ENCODE assay signal across 17 cellular contexts in the genomic region with DNA sequence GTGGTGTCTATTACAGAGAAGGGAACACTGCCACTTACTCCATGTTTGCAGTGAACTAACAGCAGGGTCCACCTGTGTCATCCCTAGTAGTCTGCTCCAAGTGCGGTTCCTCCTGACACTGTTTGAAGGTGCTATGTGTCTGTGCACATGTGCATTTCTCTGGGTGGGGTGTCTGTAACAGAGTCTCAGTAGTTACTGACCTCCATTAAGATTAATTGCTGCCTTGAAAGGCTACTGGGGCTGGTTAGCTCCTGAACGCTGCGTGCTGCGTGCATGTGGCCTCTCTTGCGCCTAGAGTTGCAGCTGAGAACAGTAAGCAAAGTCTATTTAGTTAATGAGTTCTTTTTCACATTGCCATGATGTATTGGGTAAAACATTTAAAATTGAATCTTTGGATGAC. TPM values are rescaled to one million over a fixed set of nuclear protein-coding genes. Genes with fewer than 3 reads are reported as not detected.
DNase-seq lines count a peak whose midpoint lies in the region; ATAC-seq and TF ChIP-seq lines count a peak whose summit lies in the region.
"Had no signal": no experiment of that assay in that cellular context is flagged by ENCODE, and none has a peak within 500 bp of the region (broad histone marks: within the 10 kb centered on the region; RNA-seq: fewer than 3 reads in every experiment).

No MANE protein-coding gene starts in this region.

- no peak for ATAC-seq in GM19023 (IDR thresholded peaks at IDR 0.05; ENCODE audit: unreplicated experiment)

- TF ChIP-seq CTCF in HEK293 (tag by site-specific recombination; IDR thresholded peaks at IDR 0.05) (no peak), Loucy (conservative IDR thresholded peaks at IDR 0.05; ENCODE audit: low read length) (no peak), esophagus muscularis mucosa (IDR thresholded peaks at IDR 0.05) (no peak)

- WGBS in esophagus muscularis mucosa = 89% methylated on average over 5 of the region's 5 CpGs

- POLR2A ChIA-PET in HEK293 (lab: Yijun Ruan, JAX) = no interaction called here

- no peaks in the 10 kb centered on the region for H3K9me2 ChIP-seq in Loucy (replicated peaks; ENCODE audit: low read depth, low read length)

- H4K20me1 ChIP-seq in Loucy (ENCODE audit: insufficient read depth, low read length, poor library complexity, severe bottlenecking) = peaks cover 11% of the 10 kb centered on the region

- H3K4me2 ChIP-seq in Loucy (ENCODE audit: low read depth, low read length, poor library complexity, severe bottlenecking) = peak overlapping the region; percentile 45
- H3K4me2 ChIP-seq: BLaER1 had no signal

- H3F3A ChIP-seq in Loucy (ENCODE audit: low read depth) = no peaks in the 10 kb centered on the region

- no peak overlapping the region for H2AFZ ChIP-seq in Loucy (ENCODE audit: low read length)

- H3K9me3 ChIP-seq in HEK293 (ENCODE audit: control insufficient read depth, insufficient read depth, low read depth, low read length) = no peaks in the 10 kb centered on the region
- H3K9me3 ChIP-seq in Loucy (ENCODE audit: insufficient read depth, low read depth, low read length) = no peaks in the 10 kb centered on the region
- no peaks in the 10 kb centered on the region for H3K9me3 ChIP-seq in esophagus muscularis mucosa
- H3K9me3 ChIP-seq: BE2C, Caco-2 had no signal

- no peak for TF ChIP-seq POLR2A in esophagus muscularis mucosa (IDR thresholded peaks at IDR 0.05; ENCODE audit: low read depth)

- peaks cover 84% of the 10 kb centered on the region for H3K79me2 ChIP-seq in Loucy (ENCODE audit: insufficient read depth, low read length)

- no peaks in the 10 kb centered on the region for H3K27me3 ChIP-seq in Loucy (ENCODE audit: insufficient read depth, low read length, poor library complexity, severe bottlenecking)
- no peaks in the 10 kb centered on the region for H3K27me3 ChIP-seq in esophagus muscularis mucosa
- H3K27me3 ChIP-seq in H7 (ENCODE audit: control insufficient read depth, insufficient read depth, low read length) = no peaks in the 10 kb centered on the region
- H3K27me3 ChIP-seq: BE2C, BLaER1 had no signal

- DNase-seq in esophagus muscularis mucosa (ENCODE audit: extremely low spot score) (peak; percentile 66), kidney glomerular epithelial cell (lab: John Stamatoyannopoulos, UW) (no peak), H7 (no peak)
- DNase-seq: 8988T; ACHN; BE2C; C1 segment of cervical spinal cord; Caco-2; Calu3; CD4-positive, alpha-beta memory T cell; CD4-positive, CD25-positive, alpha-beta regulatory T cell; DMS79 treated with DMSO at 0.1 percent for 48 hours; GF-D8 had no signal

- no peak overlapping the region for H3K27ac ChIP-seq in HEK293 (ENCODE audit: extremely low read depth, low read depth, low read length)
- H3K27ac ChIP-seq in esophagus muscularis mucosa (replicated peaks in 1 of 4) = no peak overlapping the region
- H3K27ac ChIP-seq: BLaER1 had no signal

- CTCF ChIA-PET in HEK293 (lab: Yijun Ruan, JAX) = no interaction called here

- H3K36me3 ChIP-seq in HEK293 (ENCODE audit: control insufficient read depth in 2 of 2, insufficient read depth in 1 of 2, low read length in 2 of 2) = peaks cover 41 to 63% of the 10 kb centered on the region in 2 experiments
- peaks cover 32% of the 10 kb centered on the region; the same call in 1 of the 2 replicates for H3K36me3 ChIP-seq in Loucy (ENCODE audit: insufficient read depth, low read length)
- peaks cover 4 to 72% (median 59%) of the 10 kb centered on the region in 4 donors for H3K36me3 ChIP-seq in esophagus muscularis mucosa
- peaks cover 13% of the 10 kb centered on the region for H3K36me3 ChIP-seq in H7 (replicated peaks; ENCODE audit: control insufficient read depth, insufficient read depth, low read length)
- H3K36me3 ChIP-seq: BE2C had no signal

- H3K4me1 ChIP-seq in HEK293 (ENCODE audit: control insufficient read depth, insufficient read depth, low read length) (no peaks in the 10 kb centered on the region), Loucy (ENCODE audit: insufficient read depth, low read length, poor library complexity, severe bottlenecking) (peaks cover 38% of the 10 kb centered on the region), esophagus muscularis mucosa (peaks cover 0 to 10% (median 0%) of the 10 kb centered on the region in 4 donors)
- H3K4me1 ChIP-seq: BE2C, Caco-2 had no signal

- intact Hi-C loops in esophagus muscularis mucosa (cut with DNase I) = no loop called here

- no peak overlapping the region for H3K9ac ChIP-seq in Loucy (ENCODE audit: low read depth, low read length, poor library complexity, severe bottlenecking)
- H3K9ac ChIP-seq: BLaER1 had no signal

- TF ChIP-seq EP300 in esophagus muscularis mucosa (IDR thresholded peaks at IDR 0.05) = no peak

- no peak overlapping the region for H3K4me3 ChIP-seq in HEK293 (ENCODE audit: low read depth, low read length)
- H3K4me3 ChIP-seq in Loucy (ENCODE audit: low read length, poor library complexity, severe bottlenecking) = no peak overlapping the region
- no peak overlapping the region for H3K4me3 ChIP-seq in esophagus muscularis mucosa
- no peak overlapping the region for H3K4me3 ChIP-seq in H7 (ENCODE audit: insufficient read depth, low read depth, low read length)
- H3K4me3 ChIP-seq: BLaER1 had no signal

TF ChIP-seq in HEK293, 187 proteins besides CTCF, POLR2A, EP300 and RAD21:
- no peak for TF ChIP-seq ZNF10 (tag by site-specific recombination; IDR thresholded peaks at IDR 0.05)
- TF ChIP-seq, protein P1, sequence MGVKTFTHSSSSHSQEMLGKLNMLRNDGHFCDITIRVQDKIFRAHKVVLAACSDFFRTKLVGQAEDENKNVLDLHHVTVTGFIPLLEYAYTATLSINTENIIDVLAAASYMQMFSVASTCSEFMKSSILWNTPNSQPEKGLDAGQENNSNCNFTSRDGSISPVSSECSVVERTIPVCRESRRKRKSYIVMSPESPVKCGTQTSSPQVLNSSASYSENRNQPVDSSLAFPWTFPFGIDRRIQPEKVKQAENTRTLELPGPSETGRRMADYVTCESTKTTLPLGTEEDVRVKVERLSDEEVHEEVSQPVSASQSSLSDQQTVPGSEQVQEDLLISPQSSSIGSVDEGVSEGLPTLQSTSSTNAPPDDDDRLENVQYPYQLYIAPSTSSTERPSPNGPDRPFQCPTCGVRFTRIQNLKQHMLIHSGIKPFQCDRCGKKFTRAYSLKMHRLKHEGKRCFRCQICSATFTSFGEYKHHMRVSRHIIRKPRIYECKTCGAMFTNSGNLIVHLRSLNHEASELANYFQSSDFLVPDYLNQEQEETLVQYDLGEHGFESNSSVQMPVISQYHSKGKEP (tag by site-specific recombination; IDR thresholded peaks at IDR 0.05) = peak; percentile 46; the same call in 1 of the 2 replicates
- TF ChIP-seq ZBTB7A (tag by site-specific recombination; IDR thresholded peaks at IDR 0.05; ENCODE audit: low read depth) = no peak
TF ChIP-seq in HEK293: peak in this region for 1.

RNA-seq across cellular contexts. Expression of a gene that starts 8.4 kb away (rescaled TPM):
- total RNA-seq in esophagus muscularis mucosa = 10 to 100 TPM in 2 of 4 donors, 1 to 10 TPM in 2; 8.0 to 12.0 (median 9.6) TPM
- total RNA-seq in H7 (2014; rRNA removed; shearing (Covaris generic)) = 17.0 and 17.9 TPM in 2 replicates

RNA-seq across cellular contexts. Expression of a gene that starts 8.7 kb away (rescaled TPM):
- 10 to 100 TPM; 28.9 to 41.9 (median 37.8) TPM for total RNA-seq in esophagus muscularis mucosa
- 23.9 and 31.0 TPM in 2 replicates for total RNA-seq in H7 (2014; rRNA removed; shearing (Covaris generic))
